10 cellular contexts compared by ENCODE assay signal in genomic region chr12:94762259-94762942, GRCh38.
DNase-seq lines count a peak whose midpoint lies in the region; ATAC-seq and TF ChIP-seq lines count a peak whose summit lies in the region.
"Had no signal": no experiment of that assay in that cellular context is flagged by ENCODE, and none has a peak within 500 bp of the region (broad histone marks: within the 10 kb centered on the region; RNA-seq: fewer than 3 reads in every experiment).

No MANE protein-coding gene starts in this region.

- intact Hi-C loops in naive thymus-derived CD4-positive, alpha-beta T cell (cut with micrococcal nuclease), result loop anchor here (5.0 to 10.0 kb wide), 4 partner anchors 145 to 630 kb away; partner anchors contain the start of gene PLXNC1 (in 1 of the 2)
- intact Hi-C loops in A673 (cut with micrococcal nuclease; ENCODE audit: unreplicated experiment), result loop anchor here (10.0 kb wide), 2 partner anchors 218 to 618 kb away; partner anchors contain the start of gene PLXNC1

- POLR2A ChIA-PET in naive thymus-derived CD4-positive, alpha-beta T cell (lab: Charles Lee), result interaction anchor here (0.6 kb wide), 1 partner anchor 221 kb away, joined by 3 read pairs; no protein-coding TSS in a partner anchor
- POLR2A ChIA-PET in A673 (lab: Charles Lee; ENCODE audit: low non-redundant PET), result no interaction called here

- peak; percentile 10 for DNase-seq in HCEC 1CT
- DNase-seq in MM.1S, result peak; percentile 80
- no peak for DNase-seq in naive thymus-derived CD4-positive, alpha-beta T cell
- DNase-seq in A673 (ENCODE audit: low spot score), result no peak
- DNase-seq in NCI-H2196 (lab: John Stamatoyannopoulos, UW; ENCODE audit: unreplicated experiment), result no peak
- no peak for DNase-seq in activated CD4-positive, alpha-beta T cell treated with anti-CD3 and anti-CD28 coated beads for 48 hours
- DNase-seq: aorta; SJCRH30; stimulated activated CD4-positive, alpha-beta T cell treated with anti-CD3 and anti-CD28 coated beads, Interleukin-4, amount 100 ng/mL, for 1 hour had no signal

- peaks cover 0 to 12% (median 2%) of the 10 kb centered on the region in 7 donors for H3K4me1 Mint-ChIP-seq in naive thymus-derived CD4-positive, alpha-beta T cell

- BruUV-seq in A673 (replicated peaks; lab: Mats Ljungman, UMichigan), result no TSS peak

- H3F3A ChIP-seq in MM.1S (ENCODE audit: insufficient read depth, low read length), result peaks cover 7% of the 10 kb centered on the region; the same call in 1 of the 2 replicates

- H3K9me2 ChIP-seq in MM.1S (replicated peaks; ENCODE audit: insufficient read depth, low read length), result no peaks in the 10 kb centered on the region

- H2AFZ ChIP-seq in MM.1S (ENCODE audit: low read length), result no peak overlapping the region

- TF ChIP-seq CTCF in MM.1S (IDR thresholded peaks at IDR 0.05; ENCODE audit: low read length) (no peak), A673 (conservative IDR thresholded peaks at IDR 0.05; ENCODE audit: low read depth, low read length) (no peak)

- ATAC-seq in GM18873 (IDR thresholded peaks at IDR 0.05; ENCODE audit: low FRiP score, unreplicated experiment), result peak; percentile 77
- ATAC-seq in naive thymus-derived CD4-positive, alpha-beta T cell, result peak; percentile 22

- H3K27me3 ChIP-seq in MM.1S (replicated peaks; ENCODE audit: insufficient read depth, low read length), result no peaks in the 10 kb centered on the region
- no peaks in the 10 kb centered on the region for H3K27me3 ChIP-seq in naive thymus-derived CD4-positive, alpha-beta T cell (ENCODE audit: control insufficient read depth in 2 of 2, insufficient read depth in 2 of 2, low read length in 2 of 2)
- H3K27me3 ChIP-seq in A673 (replicated peaks; ENCODE audit: insufficient read depth, low read depth, low read length, poor library complexity), result no peaks in the 10 kb centered on the region
- H3K27me3 ChIP-seq: SJCRH30 had no signal

- H3K4me3 Mint-ChIP-seq in naive thymus-derived CD4-positive, alpha-beta T cell, result peak overlapping the region in 1 of 10 donors; percentile 17

- peaks cover 0 to 16% (median 9%) of the 10 kb centered on the region in 5 donors for H3K27me3 Mint-ChIP-seq in naive thymus-derived CD4-positive, alpha-beta T cell

- H3K36me3 ChIP-seq in MM.1S (replicated peaks; ENCODE audit: insufficient read depth, low read length), result no peaks in the 10 kb centered on the region
- no peaks in the 10 kb centered on the region for H3K36me3 ChIP-seq in naive thymus-derived CD4-positive, alpha-beta T cell (ENCODE audit: control insufficient read depth in 2 of 3, insufficient read depth in 3 of 3, low read length in 3 of 3)
- H3K36me3 ChIP-seq in A673 (ENCODE audit: insufficient read depth, low read length, poor library complexity, severe bottlenecking), result no peaks in the 10 kb centered on the region
- H3K36me3 ChIP-seq: SJCRH30 had no signal

- CTCF ChIA-PET in naive thymus-derived CD4-positive, alpha-beta T cell (lab: Charles Lee), result no interaction called here
- CTCF ChIA-PET in A673 (lab: Charles Lee), result no interaction called here

- no peaks in the 10 kb centered on the region for H3K9me3 Mint-ChIP-seq in naive thymus-derived CD4-positive, alpha-beta T cell

- H3K9ac ChIP-seq in MM.1S (ENCODE audit: low read length), result no peak overlapping the region

- H3K4me1 ChIP-seq in MM.1S (ENCODE audit: low read length) (peaks cover 22% of the 10 kb centered on the region), A673 (ENCODE audit: insufficient read depth, low read length, poor library complexity, severe bottlenecking) (no peaks in the 10 kb centered on the region)
- no peaks in the 10 kb centered on the region for H3K4me1 ChIP-seq in naive thymus-derived CD4-positive, alpha-beta T cell (ENCODE audit: control insufficient read depth in 2 of 2, insufficient read depth in 2 of 2, low read length in 2 of 2)
- H3K4me1 ChIP-seq: SJCRH30 had no signal

- H3K27ac Mint-ChIP-seq in naive thymus-derived CD4-positive, alpha-beta T cell, result peak overlapping the region in 2 of 9 donors; percentile 7 to 36

- no peaks in the 10 kb centered on the region for H3K9me3 ChIP-seq in MM.1S (replicated peaks; ENCODE audit: insufficient read depth, low read length)
- no peaks in the 10 kb centered on the region for H3K9me3 ChIP-seq in naive thymus-derived CD4-positive, alpha-beta T cell (ENCODE audit: control insufficient read depth in 2 of 3, low read length in 3 of 3)
- H3K9me3 ChIP-seq in A673 (ENCODE audit: low read depth, low read length, poor library complexity, severe bottlenecking), result no peaks in the 10 kb centered on the region
- H3K9me3 ChIP-seq: SJCRH30 had no signal

- no peaks in the 10 kb centered on the region for H3K36me3 Mint-ChIP-seq in naive thymus-derived CD4-positive, alpha-beta T cell

- H3K4me3 ChIP-seq in MM.1S (ENCODE audit: low read length) (peak overlapping the region; percentile 6; the same call in 1 of the 2 replicates), A673 (ENCODE audit: low read depth, low read length, poor library complexity, severe bottlenecking) (no peak overlapping the region)
- H3K4me3 ChIP-seq in naive thymus-derived CD4-positive, alpha-beta T cell (ENCODE audit: low read length), result no peak overlapping the region
- H3K4me3 ChIP-seq: SJCRH30 had no signal

- H4K20me1 ChIP-seq in MM.1S (ENCODE audit: insufficient read depth, low read length), result no peaks in the 10 kb centered on the region

- peaks cover 11% of the 10 kb centered on the region for H3K79me2 ChIP-seq in MM.1S (ENCODE audit: low read length)

- peak overlapping the region; percentile 21; the same call in 1 of the 2 replicates for H3K27ac ChIP-seq in MM.1S (ENCODE audit: low read length)
- no peak overlapping the region for H3K27ac ChIP-seq in naive thymus-derived CD4-positive, alpha-beta T cell (ENCODE audit: low read depth, low read length)
- no peak overlapping the region for H3K27ac ChIP-seq in A673 (ENCODE audit: low read depth, low read length, poor library complexity, severe bottlenecking)
- H3K27ac ChIP-seq: SJCRH30 had no signal

- peak overlapping the region; percentile 74 for H3K4me2 ChIP-seq in MM.1S (ENCODE audit: low read depth, low read length)

Comparison
In these comparisons a context has a peak if more than half of its experiments do, and no peak if none do; other contexts are left out.
1. DNase-seq: peak in HCEC 1CT (single experiment) and MM.1S (single experiment); none in naive thymus-derived CD4-positive, alpha-beta T cell (0 of 9), A673 (single experiment), NCI-H2196 (single experiment) and activated CD4-positive, alpha-beta T cell treated with anti-CD3 and anti-CD28 coated beads for 48 hours (single experiment).